ENCODE assay signal across 1 cellular context in the genomic region with DNA sequence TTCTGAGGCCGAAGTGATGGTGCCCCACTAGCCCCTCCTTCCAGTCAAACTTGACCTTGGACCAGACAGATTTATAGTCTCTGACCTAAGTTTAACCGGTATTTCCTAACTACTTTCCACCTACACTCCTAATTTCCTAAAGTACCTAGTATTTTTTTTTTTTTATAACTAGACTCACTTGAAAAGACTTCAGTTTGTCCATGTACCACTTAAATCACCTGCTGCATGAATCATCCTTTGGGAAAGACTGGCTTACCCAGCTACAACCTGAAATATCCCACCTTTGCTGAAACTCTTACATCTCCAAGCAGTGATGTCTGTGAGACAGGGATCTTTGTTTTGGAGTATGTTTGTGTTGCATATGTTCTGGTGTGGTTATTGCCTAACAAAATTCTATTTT.
TF ChIP-seq lines count a peak whose summit lies in the region.

No MANE protein-coding gene starts in this region.

TF ChIP-seq in HepG2, 621 proteins besides CTCF, POLR2A, EP300 and RAD21 (continued from another document):
- TF ChIP-seq, protein P1, sequence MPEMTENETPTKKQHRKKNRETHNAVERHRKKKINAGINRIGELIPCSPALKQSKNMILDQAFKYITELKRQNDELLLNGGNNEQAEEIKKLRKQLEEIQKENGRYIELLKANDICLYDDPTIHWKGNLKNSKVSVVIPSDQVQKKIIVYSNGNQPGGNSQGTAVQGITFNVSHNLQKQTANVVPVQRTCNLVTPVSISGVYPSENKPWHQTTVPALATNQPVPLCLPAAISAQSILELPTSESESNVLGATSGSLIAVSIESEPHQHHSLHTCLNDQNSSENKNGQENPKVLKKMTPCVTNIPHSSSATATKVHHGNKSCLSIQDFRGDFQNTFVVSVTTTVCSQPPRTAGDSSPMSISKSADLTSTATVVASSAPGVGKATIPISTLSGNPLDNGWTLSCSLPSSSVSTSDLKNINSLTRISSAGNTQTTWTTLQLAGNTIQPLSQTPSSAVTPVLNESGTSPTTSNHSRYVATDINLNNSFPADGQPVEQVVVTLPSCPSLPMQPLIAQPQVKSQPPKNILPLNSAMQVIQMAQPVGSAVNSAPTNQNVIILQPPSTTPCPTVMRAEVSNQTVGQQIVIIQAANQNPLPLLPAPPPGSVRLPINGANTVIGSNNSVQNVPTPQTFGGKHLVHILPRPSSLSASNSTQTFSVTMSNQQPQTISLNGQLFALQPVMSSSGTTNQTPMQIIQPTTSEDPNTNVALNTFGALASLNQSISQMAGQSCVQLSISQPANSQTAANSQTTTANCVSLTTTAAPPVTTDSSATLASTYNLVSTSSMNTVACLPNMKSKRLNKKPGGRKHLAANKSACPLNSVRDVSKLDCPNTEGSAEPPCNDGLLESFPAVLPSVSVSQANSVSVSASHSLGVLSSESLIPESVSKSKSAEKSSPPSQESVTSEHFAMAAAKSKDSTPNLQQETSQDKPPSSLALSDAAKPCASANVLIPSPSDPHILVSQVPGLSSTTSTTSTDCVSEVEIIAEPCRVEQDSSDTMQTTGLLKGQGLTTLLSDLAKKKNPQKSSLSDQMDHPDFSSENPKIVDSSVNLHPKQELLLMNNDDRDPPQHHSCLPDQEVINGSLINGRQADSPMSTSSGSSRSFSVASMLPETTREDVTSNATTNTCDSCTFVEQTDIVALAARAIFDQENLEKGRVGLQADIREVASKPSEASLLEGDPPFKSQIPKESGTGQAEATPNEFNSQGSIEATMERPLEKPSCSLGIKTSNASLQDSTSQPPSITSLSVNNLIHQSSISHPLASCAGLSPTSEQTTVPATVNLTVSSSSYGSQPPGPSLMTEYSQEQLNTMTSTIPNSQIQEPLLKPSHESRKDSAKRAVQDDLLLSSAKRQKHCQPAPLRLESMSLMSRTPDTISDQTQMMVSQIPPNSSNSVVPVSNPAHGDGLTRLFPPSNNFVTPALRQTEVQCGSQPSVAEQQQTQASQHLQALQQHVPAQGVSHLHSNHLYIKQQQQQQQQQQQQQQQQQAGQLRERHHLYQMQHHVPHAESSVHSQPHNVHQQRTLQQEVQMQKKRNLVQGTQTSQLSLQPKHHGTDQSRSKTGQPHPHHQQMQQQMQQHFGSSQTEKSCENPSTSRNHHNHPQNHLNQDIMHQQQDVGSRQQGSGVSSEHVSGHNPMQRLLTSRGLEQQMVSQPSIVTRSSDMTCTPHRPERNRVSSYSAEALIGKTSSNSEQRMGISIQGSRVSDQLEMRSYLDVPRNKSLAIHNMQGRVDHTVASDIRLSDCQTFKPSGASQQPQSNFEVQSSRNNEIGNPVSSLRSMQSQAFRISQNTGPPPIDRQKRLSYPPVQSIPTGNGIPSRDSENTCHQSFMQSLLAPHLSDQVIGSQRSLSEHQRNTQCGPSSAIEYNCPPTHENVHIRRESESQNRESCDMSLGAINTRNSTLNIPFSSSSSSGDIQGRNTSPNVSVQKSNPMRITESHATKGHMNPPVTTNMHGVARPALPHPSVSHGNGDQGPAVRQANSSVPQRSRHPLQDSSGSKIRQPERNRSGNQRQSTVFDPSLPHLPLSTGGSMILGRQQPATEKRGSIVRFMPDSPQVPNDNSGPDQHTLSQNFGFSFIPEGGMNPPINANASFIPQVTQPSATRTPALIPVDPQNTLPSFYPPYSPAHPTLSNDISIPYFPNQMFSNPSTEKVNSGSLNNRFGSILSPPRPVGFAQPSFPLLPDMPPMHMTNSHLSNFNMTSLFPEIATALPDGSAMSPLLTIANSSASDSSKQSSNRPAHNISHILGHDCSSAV (CRISPR knock-in tag; IDR thresholded peaks at IDR 0.05; ENCODE audit: borderline replicate concordance) = no peak
- no peak for TF ChIP-seq HOXD1 (CRISPR knock-in tag; IDR thresholded peaks at IDR 0.05)
- no peak for TF ChIP-seq TBL1XR1 (IDR thresholded peaks at IDR 0.05; ENCODE audit: borderline replicate concordance, low read length, partially characterized antibody)
- TF ChIP-seq ZNF816 (CRISPR knock-in tag; IDR thresholded peaks at IDR 0.05; ENCODE audit: borderline replicate concordance) = no peak
- no peak for TF ChIP-seq JUND (CRISPR knock-in tag; IDR thresholded peaks at IDR 0.05)
- no peak for TF ChIP-seq ZNF205 (CRISPR knock-in tag; IDR thresholded peaks at IDR 0.05)
- TF ChIP-seq ZNF776 (CRISPR knock-in tag; IDR thresholded peaks at IDR 0.05) = no peak
- no peak for TF ChIP-seq HOXA3 (CRISPR knock-in tag; IDR thresholded peaks at IDR 0.05)
- TF ChIP-seq, protein P2, sequence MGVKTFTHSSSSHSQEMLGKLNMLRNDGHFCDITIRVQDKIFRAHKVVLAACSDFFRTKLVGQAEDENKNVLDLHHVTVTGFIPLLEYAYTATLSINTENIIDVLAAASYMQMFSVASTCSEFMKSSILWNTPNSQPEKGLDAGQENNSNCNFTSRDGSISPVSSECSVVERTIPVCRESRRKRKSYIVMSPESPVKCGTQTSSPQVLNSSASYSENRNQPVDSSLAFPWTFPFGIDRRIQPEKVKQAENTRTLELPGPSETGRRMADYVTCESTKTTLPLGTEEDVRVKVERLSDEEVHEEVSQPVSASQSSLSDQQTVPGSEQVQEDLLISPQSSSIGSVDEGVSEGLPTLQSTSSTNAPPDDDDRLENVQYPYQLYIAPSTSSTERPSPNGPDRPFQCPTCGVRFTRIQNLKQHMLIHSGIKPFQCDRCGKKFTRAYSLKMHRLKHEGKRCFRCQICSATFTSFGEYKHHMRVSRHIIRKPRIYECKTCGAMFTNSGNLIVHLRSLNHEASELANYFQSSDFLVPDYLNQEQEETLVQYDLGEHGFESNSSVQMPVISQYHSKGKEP (CRISPR knock-in tag; IDR thresholded peaks at IDR 0.05) = no peak
- no peak for TF ChIP-seq ZNF180 (CRISPR knock-in tag; IDR thresholded peaks at IDR 0.05; ENCODE audit: borderline replicate concordance, low read depth)
- no peak for TF ChIP-seq SYNCRIP (IDR thresholded peaks at IDR 0.05; ENCODE audit: insufficient read depth, low read depth, low read length)
- TF ChIP-seq RARA (CRISPR knock-in tag; IDR thresholded peaks at IDR 0.05) = peak; percentile 46
- TF ChIP-seq HDAC2 (CRISPR knock-in tag; IDR thresholded peaks at IDR 0.05) = no peak
- TF ChIP-seq ZNF577 (CRISPR knock-in tag; IDR thresholded peaks at IDR 0.05; ENCODE audit: borderline replicate concordance, low read depth) = no peak
- no peak for TF ChIP-seq KLF11 (CRISPR knock-in tag; IDR thresholded peaks at IDR 0.05)
- TF ChIP-seq, protein P3, sequence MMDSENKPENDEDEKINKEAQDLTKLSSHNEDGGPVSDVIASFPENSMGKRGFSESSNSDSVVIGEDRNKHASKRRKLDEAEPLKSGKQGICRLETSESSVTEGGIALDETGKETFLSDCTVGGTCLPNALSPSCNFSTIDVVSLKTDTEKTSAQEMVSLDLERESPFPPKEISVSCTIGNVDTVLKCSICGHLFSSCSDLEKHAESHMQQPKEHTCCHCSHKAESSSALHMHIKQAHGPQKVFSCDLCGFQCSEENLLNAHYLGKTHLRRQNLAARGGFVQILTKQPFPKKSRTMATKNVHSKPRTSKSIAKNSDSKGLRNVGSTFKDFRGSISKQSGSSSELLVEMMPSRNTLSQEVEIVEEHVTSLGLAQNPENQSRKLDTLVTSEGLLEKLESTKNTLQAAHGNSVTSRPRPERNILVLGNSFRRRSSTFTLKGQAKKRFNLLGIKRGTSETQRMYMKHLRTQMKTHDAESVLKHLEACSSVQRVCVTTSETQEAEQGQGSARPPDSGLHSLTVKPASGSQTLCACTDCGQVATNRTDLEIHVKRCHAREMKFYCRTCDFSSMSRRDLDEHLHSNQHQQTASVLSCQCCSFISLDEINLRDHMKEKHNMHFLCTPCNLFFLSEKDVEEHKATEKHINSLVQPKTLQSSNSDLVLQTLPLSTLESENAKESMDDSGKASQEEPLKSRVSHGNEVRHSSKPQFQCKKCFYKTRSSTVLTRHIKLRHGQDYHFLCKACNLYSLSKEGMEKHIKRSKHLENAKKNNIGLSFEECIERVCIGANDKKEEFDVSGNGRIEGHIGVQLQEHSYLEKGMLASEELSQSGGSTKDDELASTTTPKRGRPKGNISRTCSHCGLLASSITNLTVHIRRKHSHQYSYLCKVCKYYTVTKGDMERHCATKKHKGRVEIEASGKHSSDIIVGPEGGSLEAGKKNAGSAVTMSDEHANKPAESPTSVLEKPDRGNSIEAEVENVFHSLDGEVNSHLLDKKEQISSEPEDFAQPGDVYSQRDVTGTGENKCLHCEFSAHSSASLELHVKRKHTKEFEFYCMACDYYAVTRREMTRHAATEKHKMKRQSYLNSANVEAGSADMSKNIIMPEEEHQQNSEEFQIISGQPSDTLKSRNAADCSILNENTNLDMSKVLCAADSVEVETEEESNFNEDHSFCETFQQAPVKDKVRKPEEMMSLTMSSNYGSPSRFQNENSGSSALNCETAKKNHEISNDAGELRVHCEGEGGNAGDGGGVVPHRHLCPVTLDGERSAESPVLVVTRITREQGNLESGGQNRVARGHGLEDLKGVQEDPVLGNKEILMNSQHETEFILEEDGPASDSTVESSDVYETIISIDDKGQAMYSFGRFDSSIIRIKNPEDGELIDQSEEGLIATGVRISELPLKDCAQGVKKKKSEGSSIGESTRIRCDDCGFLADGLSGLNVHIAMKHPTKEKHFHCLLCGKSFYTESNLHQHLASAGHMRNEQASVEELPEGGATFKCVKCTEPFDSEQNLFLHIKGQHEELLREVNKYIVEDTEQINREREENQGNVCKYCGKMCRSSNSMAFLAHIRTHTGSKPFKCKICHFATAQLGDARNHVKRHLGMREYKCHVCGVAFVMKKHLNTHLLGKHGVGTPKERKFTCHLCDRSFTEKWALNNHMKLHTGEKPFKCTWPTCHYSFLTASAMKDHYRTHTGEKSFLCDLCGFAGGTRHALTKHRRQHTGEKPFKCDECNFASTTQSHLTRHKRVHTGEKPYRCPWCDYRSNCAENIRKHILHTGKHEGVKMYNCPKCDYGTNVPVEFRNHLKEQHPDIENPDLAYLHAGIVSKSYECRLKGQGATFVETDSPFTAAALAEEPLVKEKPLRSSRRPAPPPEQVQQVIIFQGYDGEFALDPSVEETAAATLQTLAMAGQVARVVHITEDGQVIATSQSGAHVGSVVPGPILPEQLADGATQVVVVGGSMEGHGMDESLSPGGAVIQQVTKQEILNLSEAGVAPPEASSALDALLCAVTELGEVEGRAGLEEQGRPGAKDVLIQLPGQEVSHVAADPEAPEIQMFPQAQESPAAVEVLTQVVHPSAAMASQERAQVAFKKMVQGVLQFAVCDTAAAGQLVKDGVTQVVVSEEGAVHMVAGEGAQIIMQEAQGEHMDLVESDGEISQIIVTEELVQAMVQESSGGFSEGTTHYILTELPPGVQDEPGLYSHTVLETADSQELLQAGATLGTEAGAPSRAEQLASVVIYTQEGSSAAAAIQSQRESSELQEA (CRISPR knock-in tag; IDR thresholded peaks at IDR 0.05; ENCODE audit: not compliant biosample characterization) = no peak
- peak; percentile 26; the same call in 1 of the 2 replicates for TF ChIP-seq BCL6 (CRISPR knock-in tag; IDR thresholded peaks at IDR 0.05)
- peak; percentile 54; the same call in 1 of the 2 replicates for TF ChIP-seq ZNF12 (CRISPR knock-in tag; IDR thresholded peaks at IDR 0.05)
- no peak for TF ChIP-seq ZFP1 (CRISPR knock-in tag; IDR thresholded peaks at IDR 0.05)
- TF ChIP-seq, protein P4, sequence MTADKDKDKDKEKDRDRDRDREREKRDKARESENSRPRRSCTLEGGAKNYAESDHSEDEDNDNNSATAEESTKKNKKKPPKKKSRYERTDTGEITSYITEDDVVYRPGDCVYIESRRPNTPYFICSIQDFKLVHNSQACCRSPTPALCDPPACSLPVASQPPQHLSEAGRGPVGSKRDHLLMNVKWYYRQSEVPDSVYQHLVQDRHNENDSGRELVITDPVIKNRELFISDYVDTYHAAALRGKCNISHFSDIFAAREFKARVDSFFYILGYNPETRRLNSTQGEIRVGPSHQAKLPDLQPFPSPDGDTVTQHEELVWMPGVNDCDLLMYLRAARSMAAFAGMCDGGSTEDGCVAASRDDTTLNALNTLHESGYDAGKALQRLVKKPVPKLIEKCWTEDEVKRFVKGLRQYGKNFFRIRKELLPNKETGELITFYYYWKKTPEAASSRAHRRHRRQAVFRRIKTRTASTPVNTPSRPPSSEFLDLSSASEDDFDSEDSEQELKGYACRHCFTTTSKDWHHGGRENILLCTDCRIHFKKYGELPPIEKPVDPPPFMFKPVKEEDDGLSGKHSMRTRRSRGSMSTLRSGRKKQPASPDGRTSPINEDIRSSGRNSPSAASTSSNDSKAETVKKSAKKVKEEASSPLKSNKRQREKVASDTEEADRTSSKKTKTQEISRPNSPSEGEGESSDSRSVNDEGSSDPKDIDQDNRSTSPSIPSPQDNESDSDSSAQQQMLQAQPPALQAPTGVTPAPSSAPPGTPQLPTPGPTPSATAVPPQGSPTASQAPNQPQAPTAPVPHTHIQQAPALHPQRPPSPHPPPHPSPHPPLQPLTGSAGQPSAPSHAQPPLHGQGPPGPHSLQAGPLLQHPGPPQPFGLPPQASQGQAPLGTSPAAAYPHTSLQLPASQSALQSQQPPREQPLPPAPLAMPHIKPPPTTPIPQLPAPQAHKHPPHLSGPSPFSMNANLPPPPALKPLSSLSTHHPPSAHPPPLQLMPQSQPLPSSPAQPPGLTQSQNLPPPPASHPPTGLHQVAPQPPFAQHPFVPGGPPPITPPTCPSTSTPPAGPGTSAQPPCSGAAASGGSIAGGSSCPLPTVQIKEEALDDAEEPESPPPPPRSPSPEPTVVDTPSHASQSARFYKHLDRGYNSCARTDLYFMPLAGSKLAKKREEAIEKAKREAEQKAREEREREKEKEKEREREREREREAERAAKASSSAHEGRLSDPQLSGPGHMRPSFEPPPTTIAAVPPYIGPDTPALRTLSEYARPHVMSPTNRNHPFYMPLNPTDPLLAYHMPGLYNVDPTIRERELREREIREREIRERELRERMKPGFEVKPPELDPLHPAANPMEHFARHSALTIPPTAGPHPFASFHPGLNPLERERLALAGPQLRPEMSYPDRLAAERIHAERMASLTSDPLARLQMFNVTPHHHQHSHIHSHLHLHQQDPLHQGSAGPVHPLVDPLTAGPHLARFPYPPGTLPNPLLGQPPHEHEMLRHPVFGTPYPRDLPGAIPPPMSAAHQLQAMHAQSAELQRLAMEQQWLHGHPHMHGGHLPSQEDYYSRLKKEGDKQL (CRISPR knock-in tag; IDR thresholded peaks at IDR 0.05; ENCODE audit: low read depth) = no peak
- peak; percentile 26 for TF ChIP-seq SKI (IDR thresholded peaks at IDR 0.05; ENCODE audit: partially characterized antibody)
- TF ChIP-seq SMC3 (IDR thresholded peaks at IDR 0.05; ENCODE audit: low read length) = no peak
- TF ChIP-seq ZNF768 (CRISPR knock-in tag; IDR thresholded peaks at IDR 0.05) = no peak
- TF ChIP-seq, protein P5, sequence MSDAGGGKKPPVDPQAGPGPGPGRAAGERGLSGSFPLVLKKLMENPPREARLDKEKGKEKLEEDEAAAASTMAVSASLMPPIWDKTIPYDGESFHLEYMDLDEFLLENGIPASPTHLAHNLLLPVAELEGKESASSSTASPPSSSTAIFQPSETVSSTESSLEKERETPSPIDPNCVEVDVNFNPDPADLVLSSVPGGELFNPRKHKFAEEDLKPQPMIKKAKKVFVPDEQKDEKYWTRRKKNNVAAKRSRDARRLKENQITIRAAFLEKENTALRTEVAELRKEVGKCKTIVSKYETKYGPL (CRISPR knock-in tag; IDR thresholded peaks at IDR 0.05) = no peak
- TF ChIP-seq GPN1 (CRISPR knock-in tag; IDR thresholded peaks at IDR 0.05; ENCODE audit: borderline replicate concordance) = no peak
- no peak for TF ChIP-seq ATM (IDR thresholded peaks at IDR 0.05; ENCODE audit: borderline replicate concordance)
